ENCODE assay signal across 6 cellular contexts in the genomic region with DNA sequence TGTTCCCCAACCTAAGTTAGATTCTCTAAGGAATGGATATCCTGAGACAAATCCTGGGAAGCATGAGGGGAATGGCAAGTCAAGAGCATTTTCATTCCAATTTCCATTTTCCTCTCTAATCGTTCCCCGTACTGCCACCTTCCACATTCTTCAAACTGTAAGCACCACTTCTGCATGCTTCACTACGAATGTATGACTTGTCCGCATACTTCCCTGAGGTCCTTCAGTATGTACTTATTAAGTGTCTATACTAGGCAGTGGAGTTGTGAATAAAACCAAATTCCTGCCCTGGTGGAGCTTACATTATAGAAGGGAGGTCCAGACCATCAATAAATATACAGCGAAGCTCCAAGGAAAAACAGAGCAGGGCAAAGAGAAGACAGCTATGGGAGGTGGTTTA.
"Had no signal": no experiment of that assay in that cellular context is flagged by ENCODE, and none has a peak within 500 bp of the region (broad histone marks: within the 10 kb centered on the region; RNA-seq: fewer than 3 reads in every experiment).

No MANE protein-coding gene starts in this region.

- ATAC-seq: K562 had no signal

- H3K4me1 ChIP-seq: HAP-1 had no signal

- H3K4me3 ChIP-seq: GM23248, HAP-1, K562 had no signal

- H3K9me3 ChIP-seq: HAP-1 had no signal

- H3K36me3 ChIP-seq: HAP-1 had no signal

- DNase-seq: GM23248, GOT3, H7, IMR-90 had no signal

- H3K27ac ChIP-seq: GM23248 had no signal
